ENCODE assay signal across 29 cellular contexts in the genomic region with DNA sequence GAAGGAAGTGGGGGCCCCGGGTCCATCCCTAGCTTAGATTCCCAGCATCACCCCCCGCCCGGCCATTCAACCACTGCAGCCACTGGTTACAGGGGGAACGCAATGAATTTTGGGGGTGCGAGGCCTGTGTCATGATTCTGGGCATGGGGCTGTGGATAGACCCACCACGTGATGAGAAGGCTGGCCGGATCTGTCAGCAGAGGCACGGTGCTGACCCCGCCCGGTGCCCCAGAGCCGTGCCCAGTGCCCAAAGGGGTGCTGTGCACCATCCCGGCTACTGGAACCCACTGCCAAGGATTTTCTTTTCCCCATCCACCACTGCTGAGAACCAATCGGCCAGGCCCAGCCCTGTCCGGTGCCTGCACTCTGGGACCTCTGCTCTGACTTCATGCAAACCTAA. TPM values are rescaled to one million over a fixed set of nuclear protein-coding genes. Genes with fewer than 3 reads are reported as not detected.
"Had no signal": no experiment of that assay in that cellular context is flagged by ENCODE, and none has a peak within 500 bp of the region (broad histone marks: within the 10 kb centered on the region; RNA-seq: fewer than 3 reads in every experiment).

No MANE protein-coding gene starts in this region.

- H3K4me2 ChIP-seq: KMS-11, SK-N-SH had no signal

- H3K9me2 ChIP-seq: SK-N-SH had no signal

- H3K9me3 ChIP-seq: Peyer's patch, SJSA1, SK-N-SH had no signal

- H3K9ac ChIP-seq: KMS-11, SK-N-SH had no signal

- H3K36me3 ChIP-seq: brain microvascular endothelial cell, Peyer's patch, SJSA1 had no signal

- DNase-seq: activated CD4-positive, alpha-beta T cell treated with anti-CD3 and anti-CD28 coated beads, Interleukin-2, amount 10 ng/mL, durations not matched to agents 7 days and 5 days; activated CD4-positive, alpha-beta T cell treated with anti-CD3 and anti-CD28 coated beads, Interleukin-2, amount 50 U/mL, for 48 hours; activated CD8-positive, alpha-beta T cell treated with anti-CD3 and anti-CD28 coated beads, Interleukin-2, amount 10 ng/mL, durations not matched to agents 7 days and 5 days; activated gamma-delta T cell treated with Interleukin-2 at 50 U/mL for 16 hours; activated naive CD4-positive, alpha-beta T cell treated with anti-CD3 and anti-CD28 coated beads for 36 hours; activated naive CD8-positive, alpha-beta T cell treated with anti-CD3 and anti-CD28 coated beads for 36 hours; activated T-cell treated with anti-CD3 and anti-CD28 coated beads, Interleukin-2, amount 50 U/mL, for 24 hours; amniotic stem cell; aorta; brain microvascular endothelial cell; MM.1S; MV-4-11; NCI-H1092; NCI-H1436 treated with DMSO at 0.1 percent for 48 hours; NCI-H1694 treated with DMSO at 0.1 percent for 48 hours; NCI-H2029; NCI-H345; NCI-H524 treated with DMSO at 0.1 percent for 48 hours; NK-92 treated with Interleukin-12 subunit alpha and Interleukin-12 subunit beta, amount 100 ng/mL, for 24 hours; PC-3; Peyer's patch; RPMI8226; SHP77 treated with DMSO at 0.1 percent for 48 hours; SK-N-SH had no signal

- H3K4me3 ChIP-seq: Peyer's patch, SJSA1 had no signal

- H3K4me1 ChIP-seq: SJSA1 had no signal

- H3K27ac ChIP-seq: brain microvascular endothelial cell, KMS-11, Peyer's patch, SJSA1 had no signal

RNA-seq across cellular contexts. Expression of a gene that starts 27.4 kb away (rescaled TPM):
- total RNA-seq: activated CD4-positive, alpha-beta T cell treated with anti-CD3 and anti-CD28 coated beads, Interleukin-2, amount 10 ng/mL, durations not matched to agents 7 days and 5 days; activated CD8-positive, alpha-beta T cell treated with anti-CD3 and anti-CD28 coated beads, Interleukin-2, amount 10 ng/mL, durations not matched to agents 7 days and 5 days; activated naive CD4-positive, alpha-beta T cell treated with anti-CD3 and anti-CD28 coated beads for 36 hours; activated naive CD8-positive, alpha-beta T cell treated with anti-CD3 and anti-CD28 coated beads for 36 hours; activated T-helper 1 cell treated with anti-CD3 and anti-CD28 coated beads, Interleukin-12 subunit alpha, Interleukin-12 subunit beta, Interleukin-2, Interleukin-4 antibody, amounts not matched to agents 30 ng/mL and 10 ng/mL and 1 ng/mL, durations not matched to agents 14 hours and 24 hours and 36 hours; aorta; LHCN-M2; PC-3; Peyer's patch; SJSA1 had no signal
- polyA plus RNA-seq: SK-N-SH had no signal

RNA-seq across cellular contexts. Expression of a gene that starts 43.1 kb away (rescaled TPM):
- total RNA-seq: activated CD4-positive, alpha-beta T cell treated with anti-CD3 and anti-CD28 coated beads, Interleukin-2, amount 10 ng/mL, durations not matched to agents 7 days and 5 days; activated CD8-positive, alpha-beta T cell treated with anti-CD3 and anti-CD28 coated beads, Interleukin-2, amount 10 ng/mL, durations not matched to agents 7 days and 5 days; activated naive CD4-positive, alpha-beta T cell treated with anti-CD3 and anti-CD28 coated beads for 36 hours; activated naive CD8-positive, alpha-beta T cell treated with anti-CD3 and anti-CD28 coated beads for 36 hours; activated T-helper 1 cell treated with anti-CD3 and anti-CD28 coated beads, Interleukin-12 subunit alpha, Interleukin-12 subunit beta, Interleukin-2, Interleukin-4 antibody, amounts not matched to agents 30 ng/mL and 10 ng/mL and 1 ng/mL, durations not matched to agents 14 hours and 24 hours and 36 hours; LHCN-M2; NCI-H460; PC-3; SJSA1 had no signal
- polyA plus RNA-seq: SK-N-SH had no signal

RNA-seq across cellular contexts. Expression of a gene that starts 58.5 kb away (rescaled TPM):
- total RNA-seq: activated CD4-positive, alpha-beta T cell treated with anti-CD3 and anti-CD28 coated beads, Interleukin-2, amount 10 ng/mL, durations not matched to agents 7 days and 5 days; activated CD8-positive, alpha-beta T cell treated with anti-CD3 and anti-CD28 coated beads, Interleukin-2, amount 10 ng/mL, durations not matched to agents 7 days and 5 days; activated naive CD4-positive, alpha-beta T cell treated with anti-CD3 and anti-CD28 coated beads for 36 hours; activated naive CD8-positive, alpha-beta T cell treated with anti-CD3 and anti-CD28 coated beads for 36 hours; activated T-helper 1 cell treated with anti-CD3 and anti-CD28 coated beads, Interleukin-12 subunit alpha, Interleukin-12 subunit beta, Interleukin-2, Interleukin-4 antibody, amounts not matched to agents 30 ng/mL and 10 ng/mL and 1 ng/mL, durations not matched to agents 14 hours and 24 hours and 36 hours; LHCN-M2; NCI-H460; PC-3; SJSA1 had no signal
- polyA plus RNA-seq: SK-N-SH had no signal
